ENCODE assay signal across 19 cellular contexts in genomic region chr21:43879348-43880110, GRCh38. TPM values are rescaled to one million over a fixed set of nuclear protein-coding genes. Genes with fewer than 3 reads are reported as not detected.
DNase-seq lines count a peak whose midpoint lies in the region; ATAC-seq and TF ChIP-seq lines count a peak whose summit lies in the region.
"Had no signal": no experiment of that assay in that cellular context is flagged by ENCODE, and none has a peak within 500 bp of the region (broad histone marks: within the 10 kb centered on the region; RNA-seq: fewer than 3 reads in every experiment).

No MANE protein-coding gene starts in this region.

- no peak overlapping the region for H3K27ac ChIP-seq in CD4-positive, alpha-beta T cell (ENCODE audit: low read depth, low read length)
- no peak overlapping the region for H3K27ac ChIP-seq in HEK293 (ENCODE audit: extremely low read depth, low read depth, low read length)
- H3K27ac ChIP-seq in esophagus (ENCODE audit: low read depth in 2 of 2, low read length in 1 of 2): peak overlapping the region; percentile 49 to 71
- H3K27ac ChIP-seq in psoas muscle: peak overlapping the region; percentile 80
- no peak overlapping the region for H3K27ac ChIP-seq in neural progenitor cell
- H3K27ac ChIP-seq in ascending aorta: no peak overlapping the region

- no peaks in the 10 kb centered on the region for H3K79me2 ChIP-seq in neural progenitor cell (ENCODE audit: low read depth)

- H3K9me3 ChIP-seq in CD4-positive, alpha-beta T cell (ENCODE audit: control insufficient read depth, low read length): no peaks in the 10 kb centered on the region
- no peaks in the 10 kb centered on the region for H3K9me3 ChIP-seq in HEK293 (ENCODE audit: control insufficient read depth, insufficient read depth, low read depth, low read length)
- no peaks in the 10 kb centered on the region for H3K9me3 ChIP-seq in esophagus (ENCODE audit: control insufficient read depth in 2 of 2, insufficient read depth in 1 of 2, low read depth in 1 of 2, low read length in 1 of 2)
- no peaks in the 10 kb centered on the region for H3K9me3 ChIP-seq in psoas muscle
- no peaks in the 10 kb centered on the region for H3K9me3 ChIP-seq in neural progenitor cell (ENCODE audit: low read depth)
- H3K9me3 ChIP-seq in ascending aorta: no peaks in the 10 kb centered on the region

- no peaks in the 10 kb centered on the region for H4K20me1 ChIP-seq in neural progenitor cell (ENCODE audit: low read depth)

- H3K9ac ChIP-seq in neural progenitor cell: no peak overlapping the region

- DNase-seq in CD4-positive, alpha-beta T cell: no peak
- DNase-seq in psoas muscle (no peak), neural progenitor cell (ENCODE audit: low spot score) (no peak), ascending aorta (ENCODE audit: low spot score in 2 of 2) (no peak)
- DNase-seq in activated CD4-positive, alpha-beta T cell treated with anti-CD3 and anti-CD28 coated beads, Interleukin-2, amount 10 ng/mL, durations not matched to agents 7 days and 5 days: no peak
- DNase-seq: activated CD4-positive, alpha-beta T cell treated with anti-CD3 and anti-CD28 coated beads for 36 hours; activated gamma-delta T cell; amniotic stem cell; DMS79 treated with DMSO at 0.1 percent for 48 hours; H9; kidney glomerular epithelial cell; NCI-H1417; NCI-H524 treated with DMSO at 0.1 percent for 48 hours; stimulated activated CD8-positive, alpha-beta memory T cell treated with anti-CD3 and anti-CD28 coated beads, Interleukin-4, amount 100 ng/mL, for 48 hours had no signal

- ATAC-seq in CD4-positive, alpha-beta T cell (ENCODE audit: poor library complexity): no peak
- peak in 3 of 4 donors; percentile 5 to 10 (median 6) for ATAC-seq in psoas muscle
- no peak for ATAC-seq in GM18517 (IDR thresholded peaks at IDR 0.05; ENCODE audit: unreplicated experiment)
- ATAC-seq: activated CD4-positive, alpha-beta T cell treated with anti-CD3 and anti-CD28 coated beads for 36 hours; naive thymus-derived CD8-positive, alpha-beta T cell had no signal

- H3K27me3 ChIP-seq in CD4-positive, alpha-beta T cell (ENCODE audit: control insufficient read depth, insufficient read depth, low read length): no peaks in the 10 kb centered on the region
- no peaks in the 10 kb centered on the region for H3K27me3 ChIP-seq in esophagus (ENCODE audit: control insufficient read depth in 1 of 2, insufficient read depth in 2 of 2, low read length in 2 of 2)
- H3K27me3 ChIP-seq in psoas muscle (ENCODE audit: insufficient read depth in 3 of 3, low read length in 2 of 3): no peaks in the 10 kb centered on the region
- no peaks in the 10 kb centered on the region for H3K27me3 ChIP-seq in neural progenitor cell
- H3K27me3 ChIP-seq in ascending aorta: no peaks in the 10 kb centered on the region

- H3K27ac Mint-ChIP-seq in CD4-positive, alpha-beta T cell: peak overlapping the region; percentile 67
- H3K27ac Mint-ChIP-seq in neural progenitor cell: no peak overlapping the region
- no peak overlapping the region for H3K27ac Mint-ChIP-seq in activated CD4-positive, alpha-beta T cell treated with anti-CD3 and anti-CD28 coated beads, Interleukin-2, amount 10 ng/mL, durations not matched to agents 7 days and 5 days
- H3K27ac Mint-ChIP-seq: memory B cell had no signal

- 71 to 74% methylated on average over 25 of the region's 25 CpGs for WGBS in esophagus, 2 donors
- 59 to 77% (median 68%) methylated on average over 25 of the region's 25 CpGs for WGBS in psoas muscle, 3 donors

- intact Hi-C loops in CD4-positive, alpha-beta T cell (cut with DNase I, micrococcal nuclease): no loop called here
- intact Hi-C loops in psoas muscle (cut with DNase I) (no loop called here), ascending aorta (cut with DNase I) (no loop called here)

- H3K36me3 ChIP-seq in HEK293 (ENCODE audit: control insufficient read depth in 2 of 2, insufficient read depth in 1 of 2, low read length in 2 of 2) (peaks cover 9 to 15% of the 10 kb centered on the region in 2 experiments; a peak in 2 of 3 replicates), esophagus (ENCODE audit: control insufficient read depth in 2 of 2, insufficient read depth in 2 of 2, low read length in 1 of 2) (peaks cover 0 to 16% of the 10 kb centered on the region in 2 donors), psoas muscle (ENCODE audit: insufficient read depth in 1 of 2, low read depth in 1 of 2) (peaks cover 0 to 5% of the 10 kb centered on the region in 2 donors), neural progenitor cell (no peaks in the 10 kb centered on the region), ascending aorta (no peaks in the 10 kb centered on the region)

- H3K27me3 Mint-ChIP-seq in CD4-positive, alpha-beta T cell: no peaks in the 10 kb centered on the region
- no peaks in the 10 kb centered on the region for H3K27me3 Mint-ChIP-seq in neural progenitor cell (ENCODE audit: insufficient read depth, low read depth)
- no peaks in the 10 kb centered on the region for H3K27me3 Mint-ChIP-seq in activated CD4-positive, alpha-beta T cell treated with anti-CD3 and anti-CD28 coated beads, Interleukin-2, amount 10 ng/mL, durations not matched to agents 7 days and 5 days
- H3K27me3 Mint-ChIP-seq: activated CD4-positive, alpha-beta T cell treated with anti-CD3 and anti-CD28 coated beads for 36 hours; memory B cell; naive thymus-derived CD8-positive, alpha-beta T cell had no signal

- POLR2A ChIA-PET in CD4-positive, alpha-beta T cell (lab: Charles Lee): interaction anchor here (1.0 kb wide), 1 partner anchor 13 kb away, joined by 3 read pairs; no protein-coding TSS in a partner anchor
- POLR2A ChIA-PET in HEK293 (lab: Yijun Ruan, JAX): interaction anchor here (0.6 to 1.0 kb wide), 2 partner anchors 15 to 18 kb away, joined by 3 to 5 read pairs; no protein-coding TSS in a partner anchor
- POLR2A ChIA-PET in activated CD4-positive, alpha-beta T cell treated with anti-CD3 and anti-CD28 coated beads, Interleukin-2, amount 10 ng/mL, durations not matched to agents 7 days and 5 days (lab: Charles Lee): no interaction called here

- no peak overlapping the region for H3K4me2 ChIP-seq in neural progenitor cell

- no peaks in the 10 kb centered on the region for H3K9me3 Mint-ChIP-seq in CD4-positive, alpha-beta T cell
- peaks cover 10% of the 10 kb centered on the region for H3K9me3 Mint-ChIP-seq in neural progenitor cell
- H3K9me3 Mint-ChIP-seq in activated CD4-positive, alpha-beta T cell treated with anti-CD3 and anti-CD28 coated beads, Interleukin-2, amount 10 ng/mL, durations not matched to agents 7 days and 5 days: peaks cover 2% of the 10 kb centered on the region

- H3K4me1 Mint-ChIP-seq in CD4-positive, alpha-beta T cell (ENCODE audit: low read depth): peaks cover 58% of the 10 kb centered on the region
- peaks cover 17% of the 10 kb centered on the region for H3K4me1 Mint-ChIP-seq in neural progenitor cell
- H3K4me1 Mint-ChIP-seq in activated CD4-positive, alpha-beta T cell treated with anti-CD3 and anti-CD28 coated beads, Interleukin-2, amount 10 ng/mL, durations not matched to agents 7 days and 5 days: peaks cover 48% of the 10 kb centered on the region

- H3K4me3 ChIP-seq in HEK293 (ENCODE audit: low read depth, low read length) (no peak overlapping the region), esophagus (ENCODE audit: low read depth in 1 of 2, low read length in 2 of 2) (no peak overlapping the region), psoas muscle (no peak overlapping the region), neural progenitor cell (no peak overlapping the region), ascending aorta (no peak overlapping the region)

- CTCF ChIA-PET in CD4-positive, alpha-beta T cell (lab: Charles Lee): no interaction called here
- CTCF ChIA-PET in HEK293 (lab: Yijun Ruan, JAX): interaction anchor here (1.3 to 2.3 kb wide), 2 partner anchors 12 to 62 kb away, joined by 3 to 5 read pairs; no protein-coding TSS in a partner anchor
- CTCF ChIA-PET in activated CD4-positive, alpha-beta T cell treated with anti-CD3 and anti-CD28 coated beads, Interleukin-2, amount 10 ng/mL, durations not matched to agents 7 days and 5 days (lab: Charles Lee): interaction anchor here (0.6 to 1.6 kb wide), 2 partner anchors 11 to 189 kb away, joined by 3 to 4 read pairs; no protein-coding TSS in a partner anchor

- H3K4me3 Mint-ChIP-seq in CD4-positive, alpha-beta T cell: no peak overlapping the region
- H3K4me3 Mint-ChIP-seq in neural progenitor cell: no peak overlapping the region
- no peak overlapping the region for H3K4me3 Mint-ChIP-seq in activated CD4-positive, alpha-beta T cell treated with anti-CD3 and anti-CD28 coated beads, Interleukin-2, amount 10 ng/mL, durations not matched to agents 7 days and 5 days
- H3K4me3 Mint-ChIP-seq: activated CD4-positive, alpha-beta T cell treated with anti-CD3 and anti-CD28 coated beads for 36 hours; H9; memory B cell; naive thymus-derived CD8-positive, alpha-beta T cell had no signal

- H3K4me1 ChIP-seq in HEK293 (ENCODE audit: control insufficient read depth, insufficient read depth, low read length) (peaks cover 6% of the 10 kb centered on the region), esophagus (ENCODE audit: control insufficient read depth in 2 of 2, insufficient read depth in 2 of 2, low read length in 1 of 2) (peaks cover 16 to 25% of the 10 kb centered on the region in 2 donors), psoas muscle (peaks cover 36% of the 10 kb centered on the region), neural progenitor cell (peaks cover 4% of the 10 kb centered on the region), ascending aorta (no peaks in the 10 kb centered on the region)

- H3K36me3 Mint-ChIP-seq in CD4-positive, alpha-beta T cell (ENCODE audit: low read depth): peaks cover 49% of the 10 kb centered on the region
- H3K36me3 Mint-ChIP-seq in neural progenitor cell: peaks cover 12% of the 10 kb centered on the region
- H3K36me3 Mint-ChIP-seq in activated CD4-positive, alpha-beta T cell treated with anti-CD3 and anti-CD28 coated beads, Interleukin-2, amount 10 ng/mL, durations not matched to agents 7 days and 5 days (ENCODE audit: low read depth): peaks cover 23% of the 10 kb centered on the region

- H3F3A ChIP-seq in neural progenitor cell (ENCODE audit: low read depth): no peaks in the 10 kb centered on the region

- no peak for TF ChIP-seq CTCF in CD4-positive, alpha-beta T cell (IDR thresholded peaks at IDR 0.05)
- TF ChIP-seq CTCF in HEK293 (tag by site-specific recombination; IDR thresholded peaks at IDR 0.05): no peak
- no peak for TF ChIP-seq CTCF in psoas muscle (IDR thresholded peaks at IDR 0.05)
- no peak for TF ChIP-seq CTCF in neural progenitor cell (IDR thresholded peaks at IDR 0.05)
- no peak for TF ChIP-seq CTCF in ascending aorta (IDR thresholded peaks at IDR 0.05)

- no peak overlapping the region for H2AFZ ChIP-seq in neural progenitor cell (replicated peaks)

TF ChIP-seq in HEK293, 187 proteins besides CTCF, POLR2A, EP300 and RAD21 (continues in another document):
- TF ChIP-seq ZNF521 (tag by site-specific recombination; IDR thresholded peaks at IDR 0.05): no peak

RNA-seq across cellular contexts. Expression of gene AGPAT3, which starts 14.5 kb away (rescaled TPM):
- 10 to 100 TPM; 40.8 to 43.4 TPM for total RNA-seq in CD4-positive, alpha-beta T cell
- polyA plus RNA-seq in esophagus: 10 to 100 TPM; 15.3 to 18.6 TPM
- 100 to 1,000 TPM in 1 of 4 donors, 10 to 100 TPM in 3; 47.9 to 117 (median 64.4) TPM for total RNA-seq in psoas muscle
- polyA plus RNA-seq in psoas muscle: 10 to 100 TPM; 28.4 to 70.0 (median 35.7) TPM
- 7.8 and 8.7 TPM in 2 replicates for total RNA-seq in neural progenitor cell (ENCODE audit: low replicate concordance)
- 10 to 100 TPM; 80.3 to 93.1 TPM for total RNA-seq in activated CD4-positive, alpha-beta T cell treated with anti-CD3 and anti-CD28 coated beads, Interleukin-2, amount 10 ng/mL, durations not matched to agents 7 days and 5 days
- total RNA-seq in ascending aorta: 65.9 TPM

Comparison
In these comparisons a context has a peak if more than half of its experiments do, and no peak if none do; other contexts are left out.
1. ATAC-seq: peak in psoas muscle (3 of 4); none in CD4-positive, alpha-beta T cell (single experiment) and GM18517 (single experiment).
2. H3K27ac ChIP-seq: peak in esophagus (2 of 2) and psoas muscle (single experiment); none in CD4-positive, alpha-beta T cell (single experiment), HEK293 (single experiment), neural progenitor cell (single experiment) and ascending aorta (0 of 2).